ENCODE assay signal across 26 cellular contexts in genomic region chr15:95584088-95584487, GRCh38.
"Had no signal": no experiment of that assay in that cellular context is flagged by ENCODE, and none has a peak within 500 bp of the region (broad histone marks: within the 10 kb centered on the region; RNA-seq: fewer than 3 reads in every experiment).

No MANE protein-coding gene starts in this region.

- FAIRE-seq: islet of Langerhans, kidney had no signal

- DNase-seq: hypothalamus; immature natural killer cell; kidney; left colon; left lung; lower lobe of right lung; mammary epithelial cell; mesendoderm; naive B cell; natural killer cell; nephron progenitor cell; occipital lobe; ovary; retina; right cardiac atrium; stimulated activated CD4-positive, alpha-beta T cell treated with anti-CD3 and anti-CD28 coated beads, Interleukin-12 subunit alpha, Interleukin-12 subunit beta, amount 100 ng/mL, for 4 hours; stimulated activated CD4-positive, alpha-beta T cell treated with anti-CD3 and anti-CD28 coated beads, Interleukin-15, amount 100 ng/mL, for 24 hours; stimulated activated CD4-positive, alpha-beta T cell treated with anti-CD3 and anti-CD28 coated beads, Interleukin-2, amount 100 ng/mL, for 24 hours; stimulated activated CD4-positive, alpha-beta T cell treated with anti-CD3 and anti-CD28 coated beads, Interleukin-4, amount 100 ng/mL, for 24 hours; stimulated activated naive CD4-positive, alpha-beta T cell had no signal

- H3K4me2 ChIP-seq: neural progenitor cell had no signal

- H3K9me3 ChIP-seq: left lung, lower lobe of right lung, neutrophil, ovary, tibial nerve, vagina had no signal

- H2AFZ ChIP-seq: neural progenitor cell had no signal

- H3K4me3 ChIP-seq: left lung, lower lobe of right lung, neural progenitor cell, ovary, skin epidermis, tibial nerve, vagina had no signal

- H3K36me3 ChIP-seq: left lung, lower lobe of right lung, neural progenitor cell, neutrophil, ovary, tibial nerve, vagina had no signal

- H3K9ac ChIP-seq: neural progenitor cell had no signal

- H3K27ac ChIP-seq: left lung, lower lobe of right lung, neural progenitor cell, neutrophil, ovary, skin epidermis, tibial nerve, vagina had no signal

- H3K4me1 ChIP-seq: left lung, lower lobe of right lung, tibial nerve, vagina had no signal

- H3K27me3 ChIP-seq: left lung, neural progenitor cell, neutrophil, ovary, tibial nerve, vagina had no signal
